In genomic region chr1:85850238-85850637, GRCh38 we compare ENCODE assay signal across 8 cellular contexts.
DNase-seq lines count a peak whose midpoint lies in the region; ATAC-seq, FAIRE-seq and TF ChIP-seq lines count a peak whose summit lies in the region.
"Had no signal": no experiment of that assay in that cellular context is flagged by ENCODE, and none has a peak within 500 bp of the region (broad histone marks: within the 10 kb centered on the region; RNA-seq: fewer than 3 reads in every experiment).

No MANE protein-coding gene starts in this region.

- BruUV-seq in PC-3 (replicated peaks; lab: Mats Ljungman, UMichigan) (no TSS peak), endothelial cell of umbilical vein (replicated peaks; lab: Mats Ljungman, UMichigan) (no TSS peak)

- H3K4me3 ChIP-seq in GM23248 (peak overlapping the region; percentile 46), PC-3 (ENCODE audit: low read length) (no peak overlapping the region), endothelial cell of umbilical vein (replicated peaks in 1 of 3; ENCODE audit: insufficient read depth in 1 of 3, low read depth in 1 of 3, low read length in 3 of 3) (no peak overlapping the region), skeletal muscle cell (ENCODE audit: low read depth, low read length) (no peak overlapping the region)

- intact Hi-C loops in PC-3 (cut with micrococcal nuclease): loop anchor here (1.0 kb wide), 11 partner anchors 32 to 542 kb away; partner anchors contain the start of genes DDAH1 and ZNHIT6
- intact Hi-C loops in endothelial cell of umbilical vein (cut with micrococcal nuclease): no loop called here

- no peak for TF ChIP-seq POLR2A in endothelial cell of umbilical vein (IDR thresholded peaks at IDR 0.05; ENCODE audit: low read depth, low read length)

- H3K27me3 Mint-ChIP-seq in stimulated activated naive B cell treated with anti-CD40 and anti-IgM and Interleukin-4, amounts not matched to agents 10 μg/mL and 1 μg/mL and 100 μg/mL, for 72 hours: no peaks in the 10 kb centered on the region

- no peak overlapping the region for H3K4me3 Mint-ChIP-seq in stimulated activated naive B cell treated with anti-CD40 and anti-IgM and Interleukin-4, amounts not matched to agents 10 μg/mL and 1 μg/mL and 100 μg/mL, for 72 hours

- no peak overlapping the region for H3K27ac Mint-ChIP-seq in stimulated activated naive B cell treated with anti-CD40 and anti-IgM and Interleukin-4, amounts not matched to agents 10 μg/mL and 1 μg/mL and 100 μg/mL, for 72 hours

- in situ Hi-C loops in GM23248 (cut with MboI): no loop called here

- FAIRE-seq in endothelial cell of umbilical vein (lab: Jason Lieb, UNC): no peak

- H3K9me2 ChIP-seq in GM23248 (ENCODE audit: insufficient read depth) (no peaks in the 10 kb centered on the region), PC-3 (replicated peaks; ENCODE audit: low read length) (no peaks in the 10 kb centered on the region)

- no peaks in the 10 kb centered on the region for H3K9me1 ChIP-seq in endothelial cell of umbilical vein (replicated peaks; ENCODE audit: control insufficient read depth, extremely low read depth, insufficient read depth, low read length)

- ATAC-seq in PC-3 (peak; percentile 98), HG03442 (IDR thresholded peaks at IDR 0.05; ENCODE audit: unreplicated experiment) (no peak)
- ATAC-seq in stimulated activated naive B cell treated with anti-CD40 and anti-IgM and Interleukin-4, amounts not matched to agents 10 μg/mL and 1 μg/mL and 100 μg/mL, for 72 hours (replicated peaks): no peak

- dilution Hi-C loops in endothelial cell of umbilical vein (cut with MboI; ENCODE audit: extremely low pct_ligation_motif_present, low sequenced_read_pairs): no loop called here

- DNase-seq in GM23248 (peak; percentile 94), PC-3 (peak; percentile 96), endothelial cell of umbilical vein (ENCODE audit: low read depth, low spot score) (peak; percentile 10), skeletal muscle cell (ENCODE audit: low read depth) (peak; percentile 73), NCI-H2227 (lab: John Stamatoyannopoulos, UW; ENCODE audit: unreplicated experiment) (no peak)
- DNase-seq in stimulated activated naive B cell treated with anti-CD40 and anti-IgM and Interleukin-4, amounts not matched to agents 10 μg/mL and 1 μg/mL and 100 μg/mL, for 72 hours: no peak
- DNase-seq: activated CD8-positive, alpha-beta memory T cell treated with anti-CD3 and anti-CD28 coated beads, Interleukin-2, amount 50 U/mL, for 4 hours had no signal

- H4K20me1 ChIP-seq in GM23248 (ENCODE audit: insufficient read depth) (no peaks in the 10 kb centered on the region), PC-3 (ENCODE audit: low read length) (no peaks in the 10 kb centered on the region), endothelial cell of umbilical vein (replicated peaks; ENCODE audit: control insufficient read depth, extremely low read depth, insufficient read depth, low read length) (no peaks in the 10 kb centered on the region)

- H3K4me1 ChIP-seq in GM23248 (ENCODE audit: insufficient read depth) (peaks cover 15% of the 10 kb centered on the region), PC-3 (ENCODE audit: insufficient read depth, low read length) (peaks cover 26% of the 10 kb centered on the region), endothelial cell of umbilical vein (ENCODE audit: control insufficient read depth, extremely low read depth, insufficient read depth, low read length) (peaks cover 5% of the 10 kb centered on the region)

- H3K27ac ChIP-seq in GM23248 (peak overlapping the region; percentile 49), PC-3 (ENCODE audit: low read length) (peak overlapping the region; percentile 89), endothelial cell of umbilical vein (ENCODE audit: insufficient read depth, low read depth, low read length) (no peak overlapping the region)

- peak; percentile 77 for TF ChIP-seq CTCF in PC-3 (conservative IDR thresholded peaks at IDR 0.05; ENCODE audit: low read depth, low read length)
- TF ChIP-seq CTCF in endothelial cell of umbilical vein (IDR thresholded peaks at IDR 0.05; ENCODE audit: extremely low read depth in 1 of 2, insufficient read depth in 1 of 2, low read depth in 1 of 2, low read length in 2 of 2): no peak

- H3K9me3 ChIP-seq in GM23248 (ENCODE audit: low read depth) (no peaks in the 10 kb centered on the region), PC-3 (ENCODE audit: low read length) (no peaks in the 10 kb centered on the region), endothelial cell of umbilical vein (replicated peaks; ENCODE audit: control insufficient read depth, insufficient read depth, low read length) (no peaks in the 10 kb centered on the region)

- no peaks in the 10 kb centered on the region for H3K36me3 ChIP-seq in GM23248 (ENCODE audit: low read depth)
- no peaks in the 10 kb centered on the region for H3K36me3 ChIP-seq in PC-3 (ENCODE audit: low read depth, low read length)
- no peaks in the 10 kb centered on the region for H3K36me3 ChIP-seq in endothelial cell of umbilical vein (ENCODE audit: control insufficient read depth in 2 of 2, extremely low read depth in 1 of 2, insufficient read depth in 2 of 2, low read length in 2 of 2)

- no peaks in the 10 kb centered on the region for H3K36me3 Mint-ChIP-seq in stimulated activated naive B cell treated with anti-CD40 and anti-IgM and Interleukin-4, amounts not matched to agents 10 μg/mL and 1 μg/mL and 100 μg/mL, for 72 hours

- peak overlapping the region; percentile 8; the same call in 1 of the 2 replicates for H3K9ac ChIP-seq in GM23248
- peak overlapping the region; percentile 63 for H3K9ac ChIP-seq in PC-3 (ENCODE audit: low read length)
- H3K9ac ChIP-seq in endothelial cell of umbilical vein (replicated peaks; ENCODE audit: extremely low read depth, insufficient read depth, low read length): no peak overlapping the region

- POLR2A ChIA-PET in PC-3 (lab: Charles Lee; ENCODE audit: unreplicated experiment): interaction anchor here (0.6 to 1.8 kb wide), 4 partner anchors 142 to 385 kb away, joined by 3 to 16 read pairs (median 10); partner anchors contain the start of gene ZNHIT6
- POLR2A ChIA-PET in endothelial cell of umbilical vein (lab: Charles Lee): no interaction called here

- no peaks in the 10 kb centered on the region for H3K9me3 Mint-ChIP-seq in stimulated activated naive B cell treated with anti-CD40 and anti-IgM and Interleukin-4, amounts not matched to agents 10 μg/mL and 1 μg/mL and 100 μg/mL, for 72 hours

- H3K4me2 ChIP-seq in GM23248 (ENCODE audit: unreplicated experiment): peak overlapping the region; percentile 80
- peak overlapping the region; percentile 71 for H3K4me2 ChIP-seq in PC-3 (ENCODE audit: low read length)
- H3K4me2 ChIP-seq in endothelial cell of umbilical vein (ENCODE audit: insufficient read depth, low read length): peak overlapping the region; percentile 31

- CTCF ChIA-PET in PC-3 (lab: Charles Lee) (interaction anchor here (0.6 to 1.9 kb wide), 9 partner anchors 62 to 854 kb away, joined by 3 to 20 read pairs (median 5); partner anchors contain the start of gene ZNHIT6), endothelial cell of umbilical vein (lab: Charles Lee) (interaction anchor here (1.1 to 1.5 kb wide), 2 partner anchors 11 to 34 kb away, joined by 3 read pairs; no protein-coding TSS in a partner anchor)

- peaks cover 9% of the 10 kb centered on the region; the same call in 1 of the 2 replicates for H3F3A ChIP-seq in GM23248 (ENCODE audit: insufficient read depth)
- no peaks in the 10 kb centered on the region for H3F3A ChIP-seq in PC-3 (ENCODE audit: low read length, unreplicated experiment)

- no peaks in the 10 kb centered on the region for H3K4me1 Mint-ChIP-seq in stimulated activated naive B cell treated with anti-CD40 and anti-IgM and Interleukin-4, amounts not matched to agents 10 μg/mL and 1 μg/mL and 100 μg/mL, for 72 hours

- WGBS in GM23248 (ENCODE audit: low coverage in 1 of 2, low lambda C conversion rate in 2 of 2, missing lambda C conversion rate in 2 of 2), 2 experiments: 0 to 1% methylated on average over 2 of the region's 2 CpGs

- no peaks in the 10 kb centered on the region for H3K79me2 ChIP-seq in GM23248 (ENCODE audit: insufficient read depth)
- H3K79me2 ChIP-seq in PC-3 (ENCODE audit: low read length): no peaks in the 10 kb centered on the region
- H3K79me2 ChIP-seq in endothelial cell of umbilical vein (ENCODE audit: control insufficient read depth, insufficient read depth, low read length): no peaks in the 10 kb centered on the region

- H3K27me3 ChIP-seq in GM23248 (replicated peaks; ENCODE audit: insufficient read depth) (no peaks in the 10 kb centered on the region), PC-3 (ENCODE audit: low read length) (no peaks in the 10 kb centered on the region), endothelial cell of umbilical vein (ENCODE audit: control insufficient read depth in 2 of 2, insufficient read depth in 2 of 2, low read length in 2 of 2) (peaks cover 2 to 26% of the 10 kb centered on the region in 2 experiments)

- H2AFZ ChIP-seq in GM23248: no peak overlapping the region
- peak overlapping the region; percentile 14; the same call in 1 of the 2 replicates for H2AFZ ChIP-seq in PC-3 (ENCODE audit: low read length)
- H2AFZ ChIP-seq in endothelial cell of umbilical vein (ENCODE audit: low read depth, low read length): no peak overlapping the region

TF ChIP-seq in endothelial cell of umbilical vein, 7 proteins besides CTCF, POLR2A, EP300 and RAD21:
- peak; percentile 56 for TF ChIP-seq FOS (IDR thresholded peaks at IDR 0.05; ENCODE audit: borderline replicate concordance, insufficient read depth, low read length)
- no peak for TF ChIP-seq POLR2AphosphoS5 (IDR thresholded peaks at IDR 0.05; ENCODE audit: insufficient read depth, low read depth, low read length)

Comparison
In these comparisons a context has a peak if more than half of its experiments do, and no peak if none do; other contexts are left out.
1. DNase-seq: peak in GM23248 (single experiment), PC-3 (single experiment), endothelial cell of umbilical vein (single experiment) and skeletal muscle cell (single experiment); none in stimulated activated naive B cell treated with anti-CD40 and anti-IgM and Interleukin-4, amounts not matched to agents 10 μg/mL and 1 μg/mL and 100 μg/mL, for 72 hours (single experiment) and NCI-H2227 (single experiment).
2. Peak in every context shown above with its lines, with median percentiles within 50 percentile points of each other: H3K4me2 ChIP-seq.